ENCODE assay signal across 1 cellular context in the genomic region with DNA sequence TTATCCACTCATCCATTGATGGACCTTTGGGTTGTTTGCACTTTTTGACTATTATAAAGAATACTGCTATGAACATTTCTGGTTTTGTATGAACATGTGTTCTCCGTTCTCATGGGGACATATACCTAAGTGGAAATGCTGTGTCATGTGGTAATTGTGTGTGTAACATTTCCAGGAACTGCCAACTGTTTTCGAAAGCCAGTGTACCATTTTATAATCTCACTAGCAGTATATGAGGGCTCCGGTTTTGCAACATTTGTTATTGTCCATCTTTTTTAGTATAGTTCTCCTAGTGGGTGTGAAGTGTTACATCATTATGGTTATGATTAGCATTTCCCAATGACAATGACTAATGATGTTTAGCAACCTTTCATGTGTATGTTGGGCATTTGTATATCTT.
TF ChIP-seq lines count a peak whose summit lies in the region.

No MANE protein-coding gene starts in this region.

TF ChIP-seq in GM12878, 131 proteins besides CTCF, POLR2A, EP300 and RAD21:
- no peak for TF ChIP-seq RCOR1 (conservative IDR thresholded peaks at IDR 0.05; ENCODE audit: low read depth, low read length)
- TF ChIP-seq, protein P1, sequence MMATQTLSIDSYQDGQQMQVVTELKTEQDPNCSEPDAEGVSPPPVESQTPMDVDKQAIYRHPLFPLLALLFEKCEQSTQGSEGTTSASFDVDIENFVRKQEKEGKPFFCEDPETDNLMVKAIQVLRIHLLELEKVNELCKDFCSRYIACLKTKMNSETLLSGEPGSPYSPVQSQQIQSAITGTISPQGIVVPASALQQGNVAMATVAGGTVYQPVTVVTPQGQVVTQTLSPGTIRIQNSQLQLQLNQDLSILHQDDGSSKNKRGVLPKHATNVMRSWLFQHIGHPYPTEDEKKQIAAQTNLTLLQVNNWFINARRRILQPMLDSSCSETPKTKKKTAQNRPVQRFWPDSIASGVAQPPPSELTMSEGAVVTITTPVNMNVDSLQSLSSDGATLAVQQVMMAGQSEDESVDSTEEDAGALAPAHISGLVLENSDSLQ (IDR thresholded peaks at IDR 0.05), result peak; percentile 34; the same call in 1 of the 2 replicates
- no peak for TF ChIP-seq YY1 (IDR thresholded peaks at IDR 0.05; ENCODE audit: low read depth, low read length)
